ENCODE assay signal across 7 cellular contexts in the genomic region with DNA sequence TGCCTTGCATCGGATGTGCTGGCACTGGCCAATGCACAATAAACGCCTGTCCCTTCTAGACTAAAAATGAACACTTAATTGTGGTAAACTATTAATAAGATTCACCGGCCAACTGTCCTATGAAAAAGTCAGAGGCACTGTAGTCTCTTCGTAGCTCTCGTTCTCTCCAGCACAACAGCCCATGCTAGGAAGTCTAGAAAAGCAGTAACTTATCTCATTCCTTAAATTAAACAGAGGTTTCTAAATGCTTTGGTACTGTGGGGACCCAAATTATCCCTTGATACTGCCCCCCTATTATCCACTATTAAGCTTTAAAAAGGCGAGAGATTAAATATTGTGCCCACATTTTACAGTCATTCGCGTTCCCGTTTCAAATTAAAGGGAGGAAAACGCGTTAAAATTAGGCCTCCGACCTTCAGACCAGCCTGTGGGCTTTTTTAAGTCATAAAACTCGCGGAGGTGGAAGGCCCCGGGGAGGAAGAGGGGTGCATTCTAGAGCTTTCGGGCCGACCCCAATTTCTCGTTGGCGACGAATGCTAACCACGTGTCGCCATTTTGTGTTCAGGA. TPM values are rescaled to one million over a fixed set of nuclear protein-coding genes. Genes with fewer than 3 reads are reported as not detected.
DNase-seq lines count a peak whose midpoint lies in the region; ATAC-seq and TF ChIP-seq lines count a peak whose summit lies in the region.

No MANE protein-coding gene starts in this region.

- in situ Hi-C loops in HAP-1 (cut with MboI; ENCODE audit: low sequenced_read_pairs): loop anchor here (5.0 to 10.0 kb wide), 2 partner anchors 37 to 59 kb away; no protein-coding TSS in a partner anchor

- H3K27ac ChIP-seq in SJCRH30 (peak overlapping the region; percentile 100), prostate gland (peak overlapping the region; percentile 98 to 100)

- H3K36me3 ChIP-seq in HAP-1 (replicated peaks) (peaks cover 40% of the 10 kb centered on the region), SJCRH30 (peaks cover 53% of the 10 kb centered on the region), prostate gland (no peaks in the 10 kb centered on the region)

- DNase-seq in HAP-1 (ENCODE audit: low spot score in 2 of 2): no peak
- DNase-seq in SJCRH30: peak in 1 of 2 experiments; percentile 51
- no peak for DNase-seq in epithelial cell of proximal tubule (ENCODE audit: low read depth)
- DNase-seq in prostate gland (ENCODE audit: low spot score): no peak

- TF ChIP-seq CTCF in epithelial cell of proximal tubule (conservative IDR thresholded peaks at IDR 0.05; ENCODE audit: low read depth, low read length): no peak
- no peak for TF ChIP-seq CTCF in prostate gland (IDR thresholded peaks at IDR 0.05)

- WGBS in prostate gland: 11% methylated on average over 22 of the region's 22 CpGs

- H3K27me3 ChIP-seq in HAP-1 (ENCODE audit: low read depth) (no peaks in the 10 kb centered on the region), SJCRH30 (no peaks in the 10 kb centered on the region), prostate gland (replicated peaks; ENCODE audit: insufficient read depth) (no peaks in the 10 kb centered on the region)

- intact Hi-C loops in prostate gland (cut with DNase I): loop anchor here (2.0 to 10.0 kb wide), 4 partner anchors 39 to 171 kb away; a partner anchor contains a TSS

- ATAC-seq in GM18519 (IDR thresholded peaks at IDR 0.05; ENCODE audit: low FRiP score, unreplicated experiment) (no peak), HG03280 (IDR thresholded peaks at IDR 0.05; ENCODE audit: unreplicated experiment) (no peak), HG02588 (IDR thresholded peaks at IDR 0.05; ENCODE audit: unreplicated experiment) (no peak)

- H3K4me3 ChIP-seq in HAP-1 (peak overlapping the region; percentile 81), SJCRH30 (peak overlapping the region; percentile 80), epithelial cell of proximal tubule (ENCODE audit: low read depth, low read length) (peak overlapping the region; percentile 73), prostate gland (peak overlapping the region; percentile 70 to 80)

- H3K4me1 ChIP-seq in HAP-1 (peaks cover 23% of the 10 kb centered on the region), SJCRH30 (peaks cover 30% of the 10 kb centered on the region), prostate gland (replicated peaks) (peaks cover 14% of the 10 kb centered on the region)

- no peak for TF ChIP-seq POLR2A in prostate gland (IDR thresholded peaks at IDR 0.05)

- H3K9me3 ChIP-seq in HAP-1 (no peaks in the 10 kb centered on the region), SJCRH30 (replicated peaks) (no peaks in the 10 kb centered on the region), prostate gland (no peaks in the 10 kb centered on the region)

RNA-seq across cellular contexts. Expression of a gene that starts 1.5 kb away (rescaled TPM):
- total RNA-seq in SJCRH30 (2014; rRNA removed; shearing (Covaris generic)): 81.6 and 88.4 TPM in 2 replicates
- total RNA-seq in epithelial cell of proximal tubule (73.6 and 100 TPM in 2 replicates), prostate gland (100 to 1,000 TPM; 166 to 219 TPM)
